In the genomic region with DNA sequence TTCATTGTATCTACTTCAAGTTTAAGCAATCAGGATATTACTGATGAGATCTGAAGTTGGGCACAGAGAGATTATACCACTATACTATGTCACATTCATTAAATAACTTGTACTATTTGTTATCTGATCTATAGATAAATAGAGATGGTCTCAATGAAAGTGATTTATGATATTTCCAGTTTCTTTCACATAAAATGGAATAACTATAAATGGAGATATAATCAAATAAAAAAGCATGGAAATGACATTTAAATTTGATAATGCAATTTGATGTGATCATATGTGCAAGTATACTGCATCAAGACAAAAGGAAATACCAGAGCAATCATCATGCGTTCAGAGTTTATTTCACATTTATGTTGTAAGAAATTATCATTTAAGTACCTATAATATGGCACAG, we compare ENCODE assay signal across 9 cellular contexts.
"Had no signal": no experiment of that assay in that cellular context is flagged by ENCODE, and none has a peak within 500 bp of the region (broad histone marks: within the 10 kb centered on the region; RNA-seq: fewer than 3 reads in every experiment).

No MANE protein-coding gene starts in this region.

- H3K36me3 ChIP-seq: HAP-1 had no signal

- H3K9me3 ChIP-seq: HAP-1 had no signal

- H2AFZ ChIP-seq: GM23248, GM23338 had no signal

- H3K4me3 ChIP-seq: GM23248, GM23338, HAP-1 had no signal

- H3K9ac ChIP-seq: GM23248 had no signal

- DNase-seq: GM23248, GOT3, H7, H9, HCEC 1CT, HFFc6 had no signal

- H3K4me2 ChIP-seq: GM23338 had no signal

- H3K4me1 ChIP-seq: HAP-1 had no signal

- ATAC-seq: GM23338, HCT116 had no signal

- H3K27ac ChIP-seq: GM23248 had no signal
